In the genomic region with DNA sequence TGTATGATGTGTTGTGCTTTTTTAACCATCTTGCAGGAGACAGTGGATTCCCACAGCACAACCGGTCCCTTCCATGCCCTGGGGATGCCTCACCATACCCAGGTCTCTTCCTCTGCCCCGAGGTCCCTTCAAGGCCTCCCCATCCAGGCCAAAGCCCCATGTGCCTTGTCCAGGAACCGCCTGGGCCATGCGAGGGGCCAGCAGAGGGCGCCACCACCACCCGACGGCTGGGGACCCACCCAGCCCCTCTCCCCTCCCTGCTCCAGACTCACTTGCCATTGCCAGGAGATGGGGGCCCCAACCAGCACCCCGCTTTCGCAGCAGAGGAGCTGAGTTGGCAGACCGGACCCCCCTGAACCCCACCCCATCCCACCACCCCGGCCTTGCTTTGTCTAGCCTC, we compare ENCODE assay signal across 13 cellular contexts.
DNase-seq lines count a peak whose midpoint lies in the region; ATAC-seq lines count a peak whose summit lies in the region.
"Had no signal": no experiment of that assay in that cellular context is flagged by ENCODE, and none has a peak within 500 bp of the region (broad histone marks: within the 10 kb centered on the region; RNA-seq: fewer than 3 reads in every experiment).

No MANE protein-coding gene starts in this region.

- peak; percentile 51 for ATAC-seq in GM21390 (IDR thresholded peaks at IDR 0.05; ENCODE audit: unreplicated experiment)
- no peak for ATAC-seq in HG03025 (IDR thresholded peaks at IDR 0.05; ENCODE audit: low FRiP score, unreplicated experiment)

- H3K36me3 ChIP-seq in SJCRH30 = no peaks in the 10 kb centered on the region
- H3K36me3 ChIP-seq: uterus had no signal

- H3K27ac ChIP-seq in SJCRH30 = no peak overlapping the region
- H3K27ac ChIP-seq: skin epidermis, uterus had no signal

- H3K27me3 ChIP-seq in SJCRH30 = no peaks in the 10 kb centered on the region
- H3K27me3 ChIP-seq: uterus had no signal

- H3K4me1 ChIP-seq in SJCRH30 = no peaks in the 10 kb centered on the region
- H3K4me1 ChIP-seq: uterus had no signal

- H3K9me3 ChIP-seq in SJCRH30 (replicated peaks) = no peaks in the 10 kb centered on the region
- H3K9me3 ChIP-seq: uterus had no signal

- H3K4me3 ChIP-seq in SJCRH30 = no peak overlapping the region
- H3K4me3 ChIP-seq: skin epidermis, uterus had no signal

- DNase-seq in activated T-cell treated with anti-CD3 and anti-CD28 coated beads for 48 hours (ENCODE audit: low read depth) = peak; percentile 11
- DNase-seq in activated T-cell treated with anti-CD3 and anti-CD28 coated beads for 4 hours = no peak
- peak; percentile 29 to 44 for DNase-seq in SJCRH30
- DNase-seq in stimulated activated CD8-positive, alpha-beta memory T cell treated with anti-CD3 and anti-CD28 coated beads, Interleukin-4, amount 100 ng/mL, for 48 hours = peak; percentile 47
- DNase-seq in HCEC 1CT = no peak
- DNase-seq in RKO (ENCODE audit: low spot score) = no peak
- DNase-seq: activated CD4-positive, alpha-beta T cell treated with anti-CD3 and anti-CD28 coated beads, Interleukin-2, amount 10 ng/mL, durations not matched to agents 24 days and 14 days; activated effector memory CD4-positive, alpha-beta T cell treated with Interleukin-2 at 50 U/mL for 16 hours; NCI-H1417; uterus had no signal

Comparison
In these comparisons a context has a peak if more than half of its experiments do, and no peak if none do; other contexts are left out.
1. DNase-seq: peak in activated T-cell treated with anti-CD3 and anti-CD28 coated beads for 48 hours (single experiment), SJCRH30 (2 of 2) and stimulated activated CD8-positive, alpha-beta memory T cell treated with anti-CD3 and anti-CD28 coated beads, Interleukin-4, amount 100 ng/mL, for 48 hours (single experiment); none in activated T-cell treated with anti-CD3 and anti-CD28 coated beads for 4 hours (single experiment), HCEC 1CT (single experiment) and RKO (single experiment).